ENCODE assay signal across 18 cellular contexts in the genomic region with DNA sequence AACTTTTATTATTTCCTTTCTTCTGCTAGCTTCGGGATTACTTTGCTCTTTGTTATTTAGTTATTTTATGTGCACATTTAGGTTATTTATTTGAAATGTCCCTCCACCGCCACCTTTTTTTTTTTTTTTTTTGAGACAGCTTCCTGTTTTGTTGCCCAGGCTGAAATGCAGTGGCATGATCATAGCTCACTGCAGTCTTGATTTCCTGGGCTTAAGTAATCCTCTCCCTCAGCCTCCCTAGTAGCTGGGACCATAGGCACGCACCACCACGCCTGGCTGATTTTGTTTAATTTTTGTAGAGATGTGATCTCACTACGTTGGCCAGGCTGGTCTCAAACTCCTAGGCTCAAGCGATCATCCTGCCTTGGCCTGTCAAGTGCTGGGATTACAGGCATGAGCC. TPM values are rescaled to one million over a fixed set of nuclear protein-coding genes. Genes with fewer than 3 reads are reported as not detected.
DNase-seq lines count a peak whose midpoint lies in the region; ATAC-seq and TF ChIP-seq lines count a peak whose summit lies in the region.
"Had no signal": no experiment of that assay in that cellular context is flagged by ENCODE, and none has a peak within 500 bp of the region (broad histone marks: within the 10 kb centered on the region; RNA-seq: fewer than 3 reads in every experiment).

No MANE protein-coding gene starts in this region.

- no peak overlapping the region for H4K8ac ChIP-seq in trophoblast cell (ENCODE audit: low read depth, low read length)

- no peaks in the 10 kb centered on the region for H3K27me3 Mint-ChIP-seq in CD4-positive, CD25-positive, alpha-beta regulatory T cell
- H3K27me3 Mint-ChIP-seq in endodermal cell (ENCODE audit: insufficient read depth) = peaks cover 3% of the 10 kb centered on the region

- peak overlapping the region; percentile 48 for H3K4ac ChIP-seq in trophoblast cell (ENCODE audit: low read depth, low read length)

- no peak overlapping the region for H4K91ac ChIP-seq in trophoblast cell (ENCODE audit: low read depth, low read length)

- DNase-seq in CD4-positive, CD25-positive, alpha-beta regulatory T cell = peak in 1 of 3 donors; percentile 67
- peak; percentile 66 for DNase-seq in KBM-7
- DNase-seq in endodermal cell = no peak
- no peak for DNase-seq in trophoblast cell
- DNase-seq in hippocampal formation (lab: John Stamatoyannopoulos, UW) = no peak
- no peak for DNase-seq in NOMO-1 (lab: John Stamatoyannopoulos, UW; ENCODE audit: unreplicated experiment in 2 of 2)
- DNase-seq: C1 segment of cervical spinal cord; Caco-2; CD8-positive, alpha-beta T cell; DMS 273 treated with DMSO at 0.1 percent for 48 hours; DMS79; EL; GDM1; H9 had no signal

- H3K79me2 ChIP-seq in trophoblast cell (ENCODE audit: control insufficient read depth, insufficient read depth, low read length, poor library complexity) = peaks cover 5% of the 10 kb centered on the region

- H2BK12ac ChIP-seq in trophoblast cell (ENCODE audit: low read length) = no peak overlapping the region

- no peak overlapping the region for H3K27ac ChIP-seq in CD4-positive, CD25-positive, alpha-beta regulatory T cell (ENCODE audit: insufficient read depth, low read length, poor library complexity, severe bottlenecking)
- no peak overlapping the region for H3K27ac ChIP-seq in endodermal cell (ENCODE audit: low read depth, low read length)
- no peak overlapping the region for H3K27ac ChIP-seq in trophoblast cell (ENCODE audit: low read depth, low read length)

- H3K4me1 Mint-ChIP-seq in CD4-positive, CD25-positive, alpha-beta regulatory T cell = peaks cover 39 to 85% (median 64%) of the 10 kb centered on the region in 4 donors
- peaks cover 33% of the 10 kb centered on the region for H3K4me1 Mint-ChIP-seq in endodermal cell

- H3K23ac ChIP-seq in trophoblast cell (ENCODE audit: low read length) = no peak overlapping the region

- H3K36me3 ChIP-seq in CD4-positive, CD25-positive, alpha-beta regulatory T cell (ENCODE audit: control insufficient read depth, insufficient read depth, low read length) = no peaks in the 10 kb centered on the region
- H3K36me3 ChIP-seq in endodermal cell (ENCODE audit: control insufficient read depth, insufficient read depth, low read length) (peaks cover 36% of the 10 kb centered on the region), trophoblast cell (ENCODE audit: control insufficient read depth in 1 of 2, insufficient read depth in 2 of 2, low read length in 2 of 2) (peaks cover 5% of the 10 kb centered on the region in 2 experiments)

- peaks cover 0 to 19% (median 11%) of the 10 kb centered on the region in 7 donors for H3K9me3 Mint-ChIP-seq in CD4-positive, CD25-positive, alpha-beta regulatory T cell
- peaks cover 51% of the 10 kb centered on the region for H3K9me3 Mint-ChIP-seq in endodermal cell

- no peak overlapping the region for H4K12ac ChIP-seq in trophoblast cell (ENCODE audit: low read depth, low read length)

- no peaks in the 10 kb centered on the region for H3K79me1 ChIP-seq in trophoblast cell (ENCODE audit: low read length)

- H3K9ac ChIP-seq in endodermal cell (ENCODE audit: extremely low read depth, low read length, poor library complexity, severe bottlenecking) (no peak overlapping the region), trophoblast cell (ENCODE audit: low read length) (no peak overlapping the region)

- H3K27ac Mint-ChIP-seq in CD4-positive, CD25-positive, alpha-beta regulatory T cell = peak overlapping the region; percentile 78 to 88 (median 87)
- H3K27ac Mint-ChIP-seq in endodermal cell = no peak overlapping the region
- H3K27ac Mint-ChIP-seq: CD8-positive, alpha-beta T cell; GM23338 had no signal

- no peak overlapping the region for H2AK5ac ChIP-seq in trophoblast cell (ENCODE audit: low read length)

- H3K4me3 Mint-ChIP-seq in CD4-positive, CD25-positive, alpha-beta regulatory T cell = peak overlapping the region in 2 of 4 donors; percentile 54 to 80
- no peak overlapping the region for H3K4me3 Mint-ChIP-seq in endodermal cell
- H3K4me3 Mint-ChIP-seq: CD8-positive, alpha-beta T cell; GM23338; H9 had no signal

- H2AFZ ChIP-seq in trophoblast cell (ENCODE audit: insufficient read depth, low read length, poor library complexity) = no peak overlapping the region
- H2AFZ ChIP-seq: GM23338 had no signal

- in situ Hi-C loops in KBM-7 (cut with MboI; ENCODE audit: low pct_unique_long_range_greater_than_20kb, low sequenced_read_pairs) = no loop called here

- H2BK5ac ChIP-seq in trophoblast cell (ENCODE audit: low read depth, low read length, poor library complexity) = no peak overlapping the region

- peaks cover 31% of the 10 kb centered on the region for H3K36me3 Mint-ChIP-seq in CD4-positive, CD25-positive, alpha-beta regulatory T cell
- H3K36me3 Mint-ChIP-seq in endodermal cell (ENCODE audit: low read depth) = peaks cover 52% of the 10 kb centered on the region

- H3K4me3 ChIP-seq in CD4-positive, CD25-positive, alpha-beta regulatory T cell (ENCODE audit: low read depth, low read length) = peak overlapping the region; percentile 42
- H3K4me3 ChIP-seq in endodermal cell (ENCODE audit: low read length) (peak overlapping the region; percentile 48), trophoblast cell (ENCODE audit: low read depth, low read length) (no peak overlapping the region)
- H3K4me3 ChIP-seq: GM12878, GM23338 had no signal

- no peak overlapping the region for H2BK120ac ChIP-seq in trophoblast cell (ENCODE audit: insufficient read depth, low read length, poor library complexity)

- no peak overlapping the region for H3K14ac ChIP-seq in trophoblast cell (ENCODE audit: low read length)

- no peak overlapping the region for H3K4me2 ChIP-seq in trophoblast cell (ENCODE audit: low read length)
- H3K4me2 ChIP-seq: GM23338 had no signal

- peaks cover 3 to 6% of the 10 kb centered on the region in 2 experiments for H3K9me3 ChIP-seq in CD4-positive, CD25-positive, alpha-beta regulatory T cell (ENCODE audit: control insufficient read depth in 2 of 2, low read length in 2 of 2)
- peaks cover 49% of the 10 kb centered on the region for H3K9me3 ChIP-seq in endodermal cell (ENCODE audit: control insufficient read depth, low read length)
- H3K9me3 ChIP-seq in trophoblast cell (ENCODE audit: insufficient read depth, low read depth, low read length) = peaks cover 2% of the 10 kb centered on the region
- H3K9me3 ChIP-seq: Caco-2 had no signal

- peaks cover 37% of the 10 kb centered on the region for H3K4me1 ChIP-seq in CD4-positive, CD25-positive, alpha-beta regulatory T cell (ENCODE audit: control insufficient read depth, insufficient read depth, low read length, poor library complexity, severe bottlenecking)
- H3K4me1 ChIP-seq in endodermal cell (ENCODE audit: control insufficient read depth, insufficient read depth, low read length) (peaks cover 14% of the 10 kb centered on the region), trophoblast cell (ENCODE audit: control insufficient read depth in 1 of 2, insufficient read depth in 2 of 2, low read length in 2 of 2) (peaks cover 2 to 3% of the 10 kb centered on the region in 2 experiments)

- no peak for TF ChIP-seq CTCF in endodermal cell (conservative IDR thresholded peaks at IDR 0.05)

- no peak overlapping the region for H3K18ac ChIP-seq in trophoblast cell (ENCODE audit: low read length)

- 86 to 97% methylated on average over 1 to 5 of the region's 6 CpGs for WGBS in endodermal cell (ENCODE audit: insufficient coverage in 1 of 2, insufficient read length in 1 of 2), 2 experiments
- WGBS in trophoblast cell (ENCODE audit: extremely low coverage, insufficient coverage, insufficient read length) = no CpG with 5 or more reads among the region's 6 CpGs

- no peaks in the 10 kb centered on the region for H3K27me3 ChIP-seq in CD4-positive, CD25-positive, alpha-beta regulatory T cell (ENCODE audit: control insufficient read depth, insufficient read depth, low read length)
- H3K27me3 ChIP-seq in endodermal cell (ENCODE audit: control insufficient read depth, insufficient read depth, low read length, poor library complexity, severe bottlenecking) (no peaks in the 10 kb centered on the region), trophoblast cell (ENCODE audit: insufficient read depth, low read length) (no peaks in the 10 kb centered on the region)

- no peak for ATAC-seq in CD4-positive, CD25-positive, alpha-beta regulatory T cell (ENCODE audit: low read depth in 2 of 2)
- no peak for ATAC-seq in GM21360 (IDR thresholded peaks at IDR 0.05; ENCODE audit: unreplicated experiment)
- ATAC-seq: CD8-positive, alpha-beta T cell; GM12878; GM23338; HCT116 had no signal

RNA-seq across cellular contexts. Expression of a gene that starts 38.5 kb away (rescaled TPM):
- 29.9 TPM for total RNA-seq in CD4-positive, CD25-positive, alpha-beta regulatory T cell
- polyA plus RNA-seq in CD4-positive, CD25-positive, alpha-beta regulatory T cell = 1 to 10 TPM; 5.0 to 8.8 (median 6.4) TPM
- 10 to 100 TPM; 27.0 to 27.1 TPM for total RNA-seq in endodermal cell
- 16.5 TPM for polyA plus RNA-seq in endodermal cell (2013, experiment 1 of 2)
- 17.4 TPM for polyA plus RNA-seq in endodermal cell (2013, experiment 2 of 2)
- polyA plus RNA-seq in trophoblast cell (2013) = 16.3 and 16.6 TPM in 2 replicates
